ENCODE assay signal across 8 cellular contexts in the genomic region with DNA sequence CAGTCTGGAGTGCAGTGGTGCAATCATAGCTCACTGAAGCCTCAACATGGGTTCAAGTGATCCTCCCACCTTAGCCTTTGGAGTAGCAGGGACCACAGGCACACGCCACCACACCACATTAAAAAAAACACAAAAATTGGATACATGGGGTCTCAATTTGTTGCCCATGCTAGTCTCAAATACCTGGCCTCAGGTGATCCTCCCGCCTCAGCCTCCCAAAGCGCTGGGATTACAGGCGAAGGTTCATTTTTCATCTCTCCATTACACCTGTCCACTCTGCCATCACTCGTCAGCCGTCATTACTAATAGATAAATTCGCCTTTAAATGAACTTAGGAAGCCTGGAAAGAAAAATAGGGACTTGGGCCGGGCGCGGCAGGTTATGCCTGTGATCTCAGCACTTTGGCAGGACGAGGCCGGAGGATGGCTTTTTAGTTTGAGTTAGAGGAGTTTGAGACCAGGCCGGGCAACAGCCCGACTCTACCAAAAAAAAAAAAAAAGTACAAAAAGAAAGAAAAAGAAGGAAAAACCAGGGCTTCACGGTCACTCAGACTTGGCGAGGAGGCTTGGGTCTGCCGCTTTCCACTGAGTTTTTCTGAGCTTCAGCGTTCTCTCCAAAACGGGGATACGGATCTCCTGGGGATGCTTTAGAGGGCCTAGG. TPM values are rescaled to one million over a fixed set of nuclear protein-coding genes. Genes with fewer than 3 reads are reported as not detected.
DNase-seq lines count a peak whose midpoint lies in the region; ATAC-seq lines count a peak whose summit lies in the region.

No MANE protein-coding gene starts in this region.

- peaks cover 0 to 2% of the 10 kb centered on the region in 2 donors for H3K27me3 Mint-ChIP-seq in CD8-positive, alpha-beta memory T cell

- peaks cover 41% of the 10 kb centered on the region for H3K4me1 ChIP-seq in CD8-positive, alpha-beta memory T cell (ENCODE audit: insufficient read depth, low read length)
- peaks cover 8% of the 10 kb centered on the region for H3K4me1 ChIP-seq in ectodermal cell (ENCODE audit: control insufficient read depth, insufficient read depth, low read length)
- peaks cover 31% of the 10 kb centered on the region for H3K4me1 ChIP-seq in muscle layer of colon (ENCODE audit: insufficient read depth, low read length)

- POLR2A ChIA-PET in CD8-positive, alpha-beta memory T cell (lab: Charles Lee), result interaction anchor here (0.5 to 3.2 kb wide), 14 partner anchors 7 to 155 kb away, joined by 3 to 82 read pairs (median 4); partner anchors contain the start of genes EID2B, MED29, PAF1 and RPS16

- peaks cover 47 to 57% (median 52%) of the 10 kb centered on the region in 3 donors for H3K4me1 Mint-ChIP-seq in CD8-positive, alpha-beta memory T cell

- DNase-seq in CD8-positive, alpha-beta memory T cell, result no peak
- peak; percentile 50 for DNase-seq in NCI-H69 (lab: John Stamatoyannopoulos, UW)
- DNase-seq in ecto neural progenitor cell (ENCODE audit: low spot score), result no peak

- peaks cover 0 to 38% (median 3%) of the 10 kb centered on the region in 3 donors for H3K36me3 Mint-ChIP-seq in CD8-positive, alpha-beta memory T cell

- H3K9me3 ChIP-seq in CD8-positive, alpha-beta memory T cell (ENCODE audit: low read length), result no peaks in the 10 kb centered on the region
- no peaks in the 10 kb centered on the region for H3K9me3 ChIP-seq in ectodermal cell (ENCODE audit: control insufficient read depth, low read length)
- H3K9me3 ChIP-seq in muscle layer of colon (ENCODE audit: low read length), result no peaks in the 10 kb centered on the region

- H3K4me3 Mint-ChIP-seq in CD8-positive, alpha-beta memory T cell, result peak overlapping the region; percentile 93 to 100 (median 99)

- CTCF ChIA-PET in CD8-positive, alpha-beta memory T cell (lab: Charles Lee), result interaction anchor here (0.7 to 2.3 kb wide), 4 partner anchors 9 to 229 kb away, joined by 3 to 9 read pairs (median 3); partner anchors contain the start of gene RPS16

- peak overlapping the region; percentile 95 for H3K27ac ChIP-seq in CD8-positive, alpha-beta memory T cell (ENCODE audit: low read depth, low read length)
- H3K27ac ChIP-seq in ectodermal cell (ENCODE audit: insufficient read depth, low read depth, low read length, poor library complexity, severe bottlenecking) (peak overlapping the region; percentile 87), muscle layer of colon (ENCODE audit: low read depth, low read length) (peak overlapping the region; percentile 88)

- H3K9ac ChIP-seq in muscle layer of colon (ENCODE audit: low read length), result peak overlapping the region; percentile 99

- ATAC-seq in HG02852 (IDR thresholded peaks at IDR 0.05; ENCODE audit: unreplicated experiment), result no peak
- ATAC-seq in GM18870 (IDR thresholded peaks at IDR 0.05; ENCODE audit: unreplicated experiment), result no peak
- ATAC-seq in HG03520 (IDR thresholded peaks at IDR 0.05; ENCODE audit: unreplicated experiment), result no peak

- H3K9me3 Mint-ChIP-seq in CD8-positive, alpha-beta memory T cell, result no peaks in the 10 kb centered on the region

- 16 to 22% methylated on average over 20 of the region's 20 CpGs for WGBS in ectodermal cell, 2 experiments

- peaks cover 5% of the 10 kb centered on the region for H3K36me3 ChIP-seq in CD8-positive, alpha-beta memory T cell (ENCODE audit: insufficient read depth, low read length)
- no peaks in the 10 kb centered on the region for H3K36me3 ChIP-seq in ectodermal cell (ENCODE audit: control insufficient read depth, insufficient read depth, low read length)
- H3K36me3 ChIP-seq in muscle layer of colon (ENCODE audit: insufficient read depth, low read length), result peaks cover 19% of the 10 kb centered on the region

- H3K4me3 ChIP-seq in CD8-positive, alpha-beta memory T cell (ENCODE audit: low read length), result peak overlapping the region; percentile 89
- H3K4me3 ChIP-seq in ectodermal cell (ENCODE audit: insufficient read depth, low read depth, low read length) (peak overlapping the region; percentile 72), muscle layer of colon (ENCODE audit: low read depth in 1 of 2, low read length in 2 of 2) (peak overlapping the region; percentile 80 to 99)

- H3K27me3 ChIP-seq in CD8-positive, alpha-beta memory T cell (ENCODE audit: insufficient read depth, low read length, poor library complexity, severe bottlenecking), result no peaks in the 10 kb centered on the region
- H3K27me3 ChIP-seq in ectodermal cell (ENCODE audit: control insufficient read depth, insufficient read depth, low read length, poor library complexity, severe bottlenecking) (no peaks in the 10 kb centered on the region), muscle layer of colon (ENCODE audit: control insufficient read depth in 1 of 2, insufficient read depth in 2 of 2, low read length in 2 of 2) (no peaks in the 10 kb centered on the region)

- peak overlapping the region; percentile 93 to 100 (median 100) for H3K27ac Mint-ChIP-seq in CD8-positive, alpha-beta memory T cell

RNA-seq across cellular contexts. Expression of gene SUPT5H, which starts 0.7 kb away (rescaled TPM):
- total RNA-seq in CD8-positive, alpha-beta memory T cell, result 100 to 1,000 TPM; 190 to 196 TPM
- 115 TPM for polyA plus RNA-seq in CD8-positive, alpha-beta memory T cell
- polyA plus RNA-seq in ectodermal cell (2013, experiment 1 of 4), result 129 TPM
- polyA plus RNA-seq in ectodermal cell (2013, experiment 2 of 4), result 132 TPM
- 87.3 TPM for polyA plus RNA-seq in ectodermal cell (2013, experiment 3 of 4)
- polyA plus RNA-seq in ectodermal cell (2013, experiment 4 of 4), result 112 TPM

RNA-seq across cellular contexts. Expression of gene RPS16, which starts 9.0 kb away (rescaled TPM):
- total RNA-seq in CD8-positive, alpha-beta memory T cell, result 1,000 to 10,000 TPM; 2,654 to 2,668 TPM
- polyA plus RNA-seq in CD8-positive, alpha-beta memory T cell, result 1,795 TPM
- polyA plus RNA-seq in ectodermal cell (2013, experiment 1 of 4), result 1,697 TPM
- polyA plus RNA-seq in ectodermal cell (2013, experiment 2 of 4), result 1,868 TPM
- polyA plus RNA-seq in ectodermal cell (2013, experiment 3 of 4), result 2,395 TPM
- 2,708 TPM for polyA plus RNA-seq in ectodermal cell (2013, experiment 4 of 4)

RNA-seq across cellular contexts. Expression of gene PLEKHG2, which starts 32.3 kb away (rescaled TPM):
- 10 to 100 TPM; 35.2 to 36.4 TPM for total RNA-seq in CD8-positive, alpha-beta memory T cell
- polyA plus RNA-seq in CD8-positive, alpha-beta memory T cell, result 4.0 TPM
- polyA plus RNA-seq in ectodermal cell (2013, experiment 1 of 4), result 87.4 TPM
- 90.8 TPM for polyA plus RNA-seq in ectodermal cell (2013, experiment 2 of 4)
- 60.9 TPM for polyA plus RNA-seq in ectodermal cell (2013, experiment 3 of 4)
- 71.0 TPM for polyA plus RNA-seq in ectodermal cell (2013, experiment 4 of 4)

RNA-seq across cellular contexts. Expression of gene TIMM50, which starts 35.9 kb away (rescaled TPM):
- 100 to 1,000 TPM; 131 to 137 TPM for total RNA-seq in CD8-positive, alpha-beta memory T cell
- polyA plus RNA-seq in CD8-positive, alpha-beta memory T cell, result 47.3 TPM
- polyA plus RNA-seq in ectodermal cell (2013, experiment 1 of 4), result 97.3 TPM
- polyA plus RNA-seq in ectodermal cell (2013, experiment 2 of 4), result 97.1 TPM
- 68.0 TPM for polyA plus RNA-seq in ectodermal cell (2013, experiment 3 of 4)
- polyA plus RNA-seq in ectodermal cell (2013, experiment 4 of 4), result 83.7 TPM

RNA-seq across cellular contexts. Expression of gene ZFP36, which starts 38.1 kb away (rescaled TPM):
- 10 to 100 TPM; 32.8 to 36.4 TPM for total RNA-seq in CD8-positive, alpha-beta memory T cell
- 355 TPM for polyA plus RNA-seq in CD8-positive, alpha-beta memory T cell
- polyA plus RNA-seq in ectodermal cell (2013, experiment 1 of 4), result 9.8 TPM
- polyA plus RNA-seq in ectodermal cell (2013, experiment 2 of 4), result 7.4 TPM
- 4.7 TPM for polyA plus RNA-seq in ectodermal cell (2013, experiment 3 of 4)
- 5.8 TPM for polyA plus RNA-seq in ectodermal cell (2013, experiment 4 of 4)
